In the genomic region with DNA sequence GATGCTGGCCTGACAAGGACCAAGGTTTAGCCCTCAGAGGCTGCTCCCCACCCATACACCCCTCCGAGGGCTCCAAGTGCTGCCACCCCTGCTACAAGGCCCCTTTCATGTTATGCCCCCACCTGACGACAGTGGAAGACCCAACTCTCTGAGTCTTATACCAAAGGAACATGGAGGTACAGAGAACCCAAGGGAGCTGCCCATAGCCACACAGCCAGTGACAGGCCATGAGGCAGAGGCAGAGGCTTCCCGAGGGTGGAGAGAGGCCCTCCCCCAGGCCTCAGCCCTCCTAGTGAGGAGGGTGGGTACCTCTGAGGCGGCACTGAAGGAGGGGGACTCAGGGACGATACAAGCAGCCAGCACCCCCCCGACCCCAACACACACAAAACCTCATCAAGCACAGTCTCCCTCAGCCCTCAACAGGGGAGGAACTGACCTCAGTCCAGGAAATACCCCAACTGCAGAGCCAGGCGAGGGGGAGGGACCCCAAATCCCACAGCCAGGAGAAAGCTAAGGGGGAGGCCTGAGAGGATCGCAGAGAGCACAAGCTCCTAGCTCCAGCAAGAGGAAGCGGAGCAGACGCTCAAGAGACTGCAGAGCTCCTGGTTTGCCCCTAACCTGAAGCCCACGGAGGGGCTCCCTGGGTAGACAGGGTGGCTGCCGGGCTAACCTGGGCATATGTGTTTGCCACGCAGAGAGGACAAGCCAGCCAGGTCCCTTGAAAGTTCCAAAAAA, we compare ENCODE assay signal across 13 cellular contexts. TPM values are rescaled to one million over a fixed set of nuclear protein-coding genes. Genes with fewer than 3 reads are reported as not detected.
DNase-seq lines count a peak whose midpoint lies in the region; ATAC-seq lines count a peak whose summit lies in the region.
"Had no signal": no experiment of that assay in that cellular context is flagged by ENCODE, and none has a peak within 500 bp of the region (broad histone marks: within the 10 kb centered on the region; RNA-seq: fewer than 3 reads in every experiment).

No MANE protein-coding gene starts in this region.

- H3K36me3 ChIP-seq in esophagus (ENCODE audit: control insufficient read depth in 2 of 2, insufficient read depth in 2 of 2, low read length in 1 of 2) (no peaks in the 10 kb centered on the region), rectal smooth muscle tissue (ENCODE audit: control insufficient read depth, insufficient read depth, low read length) (no peaks in the 10 kb centered on the region)

- peak overlapping the region; percentile 11 to 70 for H3K27ac ChIP-seq in esophagus (ENCODE audit: low read depth in 2 of 2, low read length in 1 of 2)
- peak overlapping the region; percentile 64 for H3K27ac ChIP-seq in rectal smooth muscle tissue (ENCODE audit: low read depth, low read length)

- WGBS in esophagus, 2 donors: 67 to 78% methylated on average over 13 of the region's 13 CpGs

- no peak overlapping the region for H3K9ac ChIP-seq in rectal smooth muscle tissue (ENCODE audit: low read length)

- H3K27me3 ChIP-seq in esophagus (ENCODE audit: control insufficient read depth in 1 of 2, insufficient read depth in 2 of 2, low read length in 2 of 2): no peaks in the 10 kb centered on the region
- no peaks in the 10 kb centered on the region for H3K27me3 ChIP-seq in rectal smooth muscle tissue (ENCODE audit: control insufficient read depth, insufficient read depth, low read length)

- H3K9me3 ChIP-seq in esophagus (ENCODE audit: control insufficient read depth in 2 of 2, insufficient read depth in 1 of 2, low read depth in 1 of 2, low read length in 1 of 2): no peaks in the 10 kb centered on the region

- H3K4me1 ChIP-seq in esophagus (ENCODE audit: control insufficient read depth in 2 of 2, insufficient read depth in 2 of 2, low read length in 1 of 2): peaks cover 5 to 9% of the 10 kb centered on the region in 2 donors
- H3K4me1 ChIP-seq in rectal smooth muscle tissue (ENCODE audit: control insufficient read depth, insufficient read depth, low read length): peaks cover 17% of the 10 kb centered on the region

- DNase-seq in GDM1 (lab: John Stamatoyannopoulos, UW): peak; percentile 2
- peak; percentile 16 for DNase-seq in OCI-M1 (lab: John Stamatoyannopoulos, UW)
- DNase-seq in dedifferentiated amniotic fluid mesenchymal stem cell (ENCODE audit: extremely low spot score): no peak
- DNase-seq in activated CD4-positive, CD25-positive, alpha-beta regulatory T cell treated with anti-CD3 and anti-CD28 coated beads, Interleukin-2, amount 50 U/mL, for 72 hours: no peak
- no peak for DNase-seq in stimulated activated naive CD4-positive, alpha-beta T cell (lab: John Stamatoyannopoulos, UW)
- DNase-seq: activated CD4-positive, alpha-beta T cell treated with anti-CD3 and anti-CD28 coated beads, Interleukin-2, amount 10 ng/mL, durations not matched to agents 24 days and 14 days; DMS79; NCI-H1105 treated with DMSO at 0.1 percent for 48 hours; occipital lobe had no signal

- ATAC-seq in HG03095 (IDR thresholded peaks at IDR 0.05; ENCODE audit: unreplicated experiment): no peak
- ATAC-seq: activated T-helper 17 cell treated with anti-CD3 and anti-CD28 coated beads, Interleukin-2, amount 50 U/mL, for 72 hours had no signal

- H3K4me3 ChIP-seq in esophagus (ENCODE audit: low read depth in 1 of 2, low read length in 2 of 2): no peak overlapping the region
- no peak overlapping the region for H3K4me3 ChIP-seq in rectal smooth muscle tissue (ENCODE audit: low read length)

RNA-seq across cellular contexts. Expression of a gene that starts 36.9 kb away (rescaled TPM):
- polyA plus RNA-seq in esophagus: 10 to 100 TPM; 49.6 to 75.8 TPM

Comparison
In these comparisons a context has a peak if more than half of its experiments do, and no peak if none do; other contexts are left out.
1. DNase-seq: peak in GDM1 (single experiment) and OCI-M1 (single experiment); none in dedifferentiated amniotic fluid mesenchymal stem cell (single experiment), activated CD4-positive, CD25-positive, alpha-beta regulatory T cell treated with anti-CD3 and anti-CD28 coated beads, Interleukin-2, amount 50 U/mL, for 72 hours (single experiment) and stimulated activated naive CD4-positive, alpha-beta T cell (0 of 6).